8 cellular contexts compared by ENCODE assay signal in the genomic region with DNA sequence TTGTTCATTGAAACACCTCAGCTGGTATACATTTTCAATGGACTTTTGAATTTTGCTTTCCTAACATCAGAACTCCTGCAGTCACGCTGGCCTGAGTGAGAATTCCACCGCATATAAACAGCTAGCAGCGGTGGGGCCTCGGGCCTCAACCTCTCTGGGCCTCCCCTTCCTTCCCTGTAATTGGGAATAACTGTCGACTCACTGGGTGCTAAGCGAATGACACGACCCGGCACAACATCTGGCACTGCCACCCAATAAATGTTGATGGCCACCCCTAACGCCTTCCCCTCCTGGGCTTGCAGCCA. TPM values are rescaled to one million over a fixed set of nuclear protein-coding genes. Genes with fewer than 3 reads are reported as not detected.
DNase-seq lines count a peak whose midpoint lies in the region; ATAC-seq and TF ChIP-seq lines count a peak whose summit lies in the region.

No MANE protein-coding gene starts in this region.

- H3K9me3 Mint-ChIP-seq in GM23338, result no peaks in the 10 kb centered on the region

- peaks cover 2% of the 10 kb centered on the region for H3K27me3 Mint-ChIP-seq in GM23338 (ENCODE audit: insufficient read depth, low read depth, poor library complexity)

- H3K27me3 ChIP-seq in GM23338 (ENCODE audit: insufficient read depth) (no peaks in the 10 kb centered on the region), cardiac muscle cell (no peaks in the 10 kb centered on the region)

- H3K4me2 ChIP-seq in GM23338, result peak overlapping the region; percentile 88

- H4K20me1 ChIP-seq in GM23338 (replicated peaks; ENCODE audit: insufficient read depth), result no peaks in the 10 kb centered on the region; the same call in 1 of the 2 replicates

- peak overlapping the region; percentile 99 for H3K4me3 Mint-ChIP-seq in GM23338

- H3K4me1 Mint-ChIP-seq in GM23338, result peaks cover 2% of the 10 kb centered on the region; the same call in 1 of the 3 replicates

- H3K27ac ChIP-seq in GM23338 (ENCODE audit: low read depth) (peak overlapping the region; percentile 95), VCaP (peak overlapping the region; percentile 95), cardiac muscle cell (peak overlapping the region; percentile 93)

- 0 out of 2 replicates have a peak, but pooled peaks cover 4% of the 10 kb centered on the region for H3K9me2 ChIP-seq in GM23338 (ENCODE audit: insufficient read depth)

- ATAC-seq in GM23338 (no peak), GM21381 (IDR thresholded peaks at IDR 0.05; ENCODE audit: unreplicated experiment) (no peak), GM18868 (IDR thresholded peaks at IDR 0.05; ENCODE audit: unreplicated experiment) (no peak)

- no peak for TF ChIP-seq CTCF in GM23338 (conservative IDR thresholded peaks at IDR 0.05; ENCODE audit: low read depth in 2 of 2)
- no peak for TF ChIP-seq CTCF in VCaP (conservative IDR thresholded peaks at IDR 0.05)
- no peak for TF ChIP-seq CTCF in cardiac muscle cell (IDR thresholded peaks at IDR 0.05; ENCODE audit: low read depth, low read length)

- H3K36me3 ChIP-seq in GM23338 (ENCODE audit: insufficient read depth) (peaks cover 15% of the 10 kb centered on the region; the same call in 1 of the 2 replicates), cardiac muscle cell (peaks cover 20% of the 10 kb centered on the region)

- peak overlapping the region; percentile 90; the same call in 1 of the 2 replicates for H2AFZ ChIP-seq in GM23338

- H3K79me2 ChIP-seq in GM23338 (replicated peaks; ENCODE audit: insufficient read depth), result peaks cover 12% of the 10 kb centered on the region

- no peaks in the 10 kb centered on the region for H3F3A ChIP-seq in GM23338 (replicated peaks; ENCODE audit: low read depth)

- H3K4me3 ChIP-seq in GM23338 (peak overlapping the region; percentile 95), cardiac muscle cell (peak overlapping the region; percentile 60), skeletal muscle cell (ENCODE audit: low read depth, low read length) (peak overlapping the region; percentile 79)

- H3K27ac Mint-ChIP-seq in GM23338, result peak overlapping the region; percentile 98

- H3K4me1 ChIP-seq in GM23338 (ENCODE audit: insufficient read depth), result no peaks in the 10 kb centered on the region
- H3K4me1 ChIP-seq in cardiac muscle cell (ENCODE audit: low read depth), result peaks cover 4% of the 10 kb centered on the region

- peaks cover 31% of the 10 kb centered on the region for H3K36me3 Mint-ChIP-seq in GM23338 (ENCODE audit: low read depth)

- H3K9me3 ChIP-seq in cardiac muscle cell (ENCODE audit: low read depth), result no peaks in the 10 kb centered on the region

- DNase-seq in GM23338 (ENCODE audit: low spot score) (no peak), cardiac muscle cell (ENCODE audit: low read depth in 1 of 2, low spot score in 1 of 2) (no peak), skeletal muscle cell (ENCODE audit: low read depth) (no peak), NCI-H774 (lab: John Stamatoyannopoulos, UW) (no peak)
- no peak for DNase-seq in stimulated activated CD4-positive, alpha-beta T cell treated with anti-CD3 and anti-CD28 coated beads, Interleukin-4, amount 100 ng/mL, for 4 hours

TF ChIP-seq in GM23338, 12 proteins besides CTCF, POLR2A, EP300 and RAD21 (continues in another document):
- no peak for TF ChIP-seq ZNF114 (CRISPR knock-in tag; IDR thresholded peaks at IDR 0.05)
- TF ChIP-seq EZH2 (IDR thresholded peaks at IDR 0.05; ENCODE audit: low read depth, unreplicated experiment), result no peak
- TF ChIP-seq NANOG (IDR thresholded peaks at IDR 0.05; ENCODE audit: borderline replicate concordance), result no peak
- no peak for TF ChIP-seq JUNB (IDR thresholded peaks at IDR 0.05; ENCODE audit: unreplicated experiment)
- TF ChIP-seq, protein P1, sequence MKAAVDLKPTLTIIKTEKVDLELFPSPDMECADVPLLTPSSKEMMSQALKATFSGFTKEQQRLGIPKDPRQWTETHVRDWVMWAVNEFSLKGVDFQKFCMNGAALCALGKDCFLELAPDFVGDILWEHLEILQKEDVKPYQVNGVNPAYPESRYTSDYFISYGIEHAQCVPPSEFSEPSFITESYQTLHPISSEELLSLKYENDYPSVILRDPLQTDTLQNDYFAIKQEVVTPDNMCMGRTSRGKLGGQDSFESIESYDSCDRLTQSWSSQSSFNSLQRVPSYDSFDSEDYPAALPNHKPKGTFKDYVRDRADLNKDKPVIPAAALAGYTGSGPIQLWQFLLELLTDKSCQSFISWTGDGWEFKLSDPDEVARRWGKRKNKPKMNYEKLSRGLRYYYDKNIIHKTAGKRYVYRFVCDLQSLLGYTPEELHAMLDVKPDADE (IDR thresholded peaks at IDR 0.05), result no peak
- TF ChIP-seq CREB1 (CRISPR knock-in tag; IDR thresholded peaks at IDR 0.05; ENCODE audit: low read depth), result no peak
- TF ChIP-seq, protein P2, sequence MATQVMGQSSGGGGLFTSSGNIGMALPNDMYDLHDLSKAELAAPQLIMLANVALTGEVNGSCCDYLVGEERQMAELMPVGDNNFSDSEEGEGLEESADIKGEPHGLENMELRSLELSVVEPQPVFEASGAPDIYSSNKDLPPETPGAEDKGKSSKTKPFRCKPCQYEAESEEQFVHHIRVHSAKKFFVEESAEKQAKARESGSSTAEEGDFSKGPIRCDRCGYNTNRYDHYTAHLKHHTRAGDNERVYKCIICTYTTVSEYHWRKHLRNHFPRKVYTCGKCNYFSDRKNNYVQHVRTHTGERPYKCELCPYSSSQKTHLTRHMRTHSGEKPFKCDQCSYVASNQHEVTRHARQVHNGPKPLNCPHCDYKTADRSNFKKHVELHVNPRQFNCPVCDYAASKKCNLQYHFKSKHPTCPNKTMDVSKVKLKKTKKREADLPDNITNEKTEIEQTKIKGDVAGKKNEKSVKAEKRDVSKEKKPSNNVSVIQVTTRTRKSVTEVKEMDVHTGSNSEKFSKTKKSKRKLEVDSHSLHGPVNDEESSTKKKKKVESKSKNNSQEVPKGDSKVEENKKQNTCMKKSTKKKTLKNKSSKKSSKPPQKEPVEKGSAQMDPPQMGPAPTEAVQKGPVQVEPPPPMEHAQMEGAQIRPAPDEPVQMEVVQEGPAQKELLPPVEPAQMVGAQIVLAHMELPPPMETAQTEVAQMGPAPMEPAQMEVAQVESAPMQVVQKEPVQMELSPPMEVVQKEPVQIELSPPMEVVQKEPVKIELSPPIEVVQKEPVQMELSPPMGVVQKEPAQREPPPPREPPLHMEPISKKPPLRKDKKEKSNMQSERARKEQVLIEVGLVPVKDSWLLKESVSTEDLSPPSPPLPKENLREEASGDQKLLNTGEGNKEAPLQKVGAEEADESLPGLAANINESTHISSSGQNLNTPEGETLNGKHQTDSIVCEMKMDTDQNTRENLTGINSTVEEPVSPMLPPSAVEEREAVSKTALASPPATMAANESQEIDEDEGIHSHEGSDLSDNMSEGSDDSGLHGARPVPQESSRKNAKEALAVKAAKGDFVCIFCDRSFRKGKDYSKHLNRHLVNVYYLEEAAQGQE (IDR thresholded peaks at IDR 0.05; ENCODE audit: unreplicated experiment), result no peak
- no peak for TF ChIP-seq POLR2AphosphoS5 (IDR thresholded peaks at IDR 0.05; ENCODE audit: low read depth)
- TF ChIP-seq STAT1 (IDR thresholded peaks at IDR 0.05; ENCODE audit: unreplicated experiment), result no peak
- TF ChIP-seq ZNF331 (CRISPR knock-in tag; IDR thresholded peaks at IDR 0.05; ENCODE audit: low read depth), result no peak

RNA-seq across cellular contexts. Expression of a gene that starts 0.7 kb away (rescaled TPM):
- 50.4 and 55.1 TPM in 2 replicates for total RNA-seq in GM23338 (2014; rRNA removed; shearing (Covaris generic))
- polyA plus RNA-seq in GM23338 (2016; fragmentation: Nextera tagmentation; extraction: Ambion mirVana), result 20.3 and 21.1 TPM in 2 replicates
- 49.5 and 63.3 TPM in 2 replicates for total RNA-seq in cardiac muscle cell
- polyA plus RNA-seq in cardiac muscle cell, result 69.9 and 82.4 TPM in 2 replicates

RNA-seq across cellular contexts. Expression of a gene that starts 19.5 kb away (rescaled TPM):
- total RNA-seq in GM23338 (2014; rRNA removed; shearing (Covaris generic)), result 8.8 and 11.1 TPM in 2 replicates
- polyA plus RNA-seq in GM23338 (2016; fragmentation: Nextera tagmentation; extraction: Ambion mirVana), result 27.0 and 27.6 TPM in 2 replicates
- total RNA-seq in cardiac muscle cell, result 31.4 and 41.3 TPM in 2 replicates
- polyA plus RNA-seq in cardiac muscle cell, result 40.7 and 50.5 TPM in 2 replicates
